ENCODE assay signal across 8 cellular contexts in genomic region chr1:6614953-6615785, GRCh38. TPM values are rescaled to one million over a fixed set of nuclear protein-coding genes. Genes with fewer than 3 reads are reported as not detected.
DNase-seq lines count a peak whose midpoint lies in the region; ATAC-seq, FAIRE-seq and TF ChIP-seq lines count a peak whose summit lies in the region.

No MANE protein-coding gene starts in this region.

- no peak overlapping the region for H3K27ac Mint-ChIP-seq in Caco-2 (ENCODE audit: unreplicated experiment)

- H3K27ac ChIP-seq in Peyer's patch (peak overlapping the region; percentile 87 to 93 (median 92)), endothelial cell of umbilical vein (ENCODE audit: insufficient read depth, low read depth, low read length) (no peak overlapping the region), osteoblast (ENCODE audit: low read depth, low read length) (no peak overlapping the region)

- H2AFZ ChIP-seq in endothelial cell of umbilical vein (ENCODE audit: low read depth, low read length) (peak overlapping the region; percentile 10), osteoblast (ENCODE audit: low read length) (no peak overlapping the region)

- no peaks in the 10 kb centered on the region for H3K27me3 Mint-ChIP-seq in Caco-2 (ENCODE audit: insufficient read depth, unreplicated experiment)

- H3K4me3 ChIP-seq in Caco-2 (ENCODE audit: low read depth, low read length) (peak overlapping the region; percentile 76), Peyer's patch (peak overlapping the region; percentile 83 to 100 (median 92)), endothelial cell of umbilical vein (replicated peaks in 1 of 3; ENCODE audit: insufficient read depth in 1 of 3, low read depth in 1 of 3, low read length in 3 of 3) (peak overlapping the region; percentile 57 to 97 (median 59)), osteoblast (ENCODE audit: insufficient read depth, low read length) (peak overlapping the region; percentile 96)

- dilution Hi-C loops in endothelial cell of umbilical vein (cut with MboI; ENCODE audit: extremely low pct_ligation_motif_present, low sequenced_read_pairs): no loop called here

- POLR2A ChIA-PET in Caco-2 (lab: Charles Lee) (interaction anchor here (0.6 kb wide), 1 partner anchor 14 kb away, joined by 3 read pairs; no protein-coding TSS in a partner anchor), endothelial cell of umbilical vein (lab: Charles Lee) (interaction anchor here (1.5 kb wide), 1 partner anchor 12 kb away, joined by 5 read pairs; the partner anchor contains the start of gene KLHL21)

- peak overlapping the region; percentile 41 for H3K9ac ChIP-seq in endothelial cell of umbilical vein (replicated peaks; ENCODE audit: extremely low read depth, insufficient read depth, low read length)

- H3K36me3 Mint-ChIP-seq in Caco-2 (ENCODE audit: insufficient read depth, unreplicated experiment): peaks cover 25% of the 10 kb centered on the region

- DNase-seq in Caco-2 (no peak), Peyer's patch (no peak), endothelial cell of umbilical vein (ENCODE audit: low read depth, low spot score) (no peak), osteoblast (ENCODE audit: insufficient read length, low spot score, missing footprints) (peak; percentile 85), NOMO-1 treated with DMSO at 0.1 percent for 48 hours (lab: John Stamatoyannopoulos, UW; ENCODE audit: unreplicated experiment) (no peak)
- DNase-seq in stimulated activated CD4-positive, alpha-beta T cell treated with anti-CD3 and anti-CD28 coated beads, Interleukin-1b, Interleukin-23, amount 100 ng/mL, for 48 hours: no peak

- intact Hi-C loops in Caco-2 (cut with micrococcal nuclease; ENCODE audit: unreplicated experiment) (no loop called here), endothelial cell of umbilical vein (cut with micrococcal nuclease) (no loop called here)

- H3K9me1 ChIP-seq in endothelial cell of umbilical vein (replicated peaks; ENCODE audit: control insufficient read depth, extremely low read depth, insufficient read depth, low read length): no peaks in the 10 kb centered on the region

- TF ChIP-seq CTCF in Caco-2 (IDR thresholded peaks at IDR 0.05; ENCODE audit: insufficient read depth in 1 of 2, low read depth in 1 of 2, low read length in 1 of 2, severe bottlenecking in 1 of 2, unreplicated experiment in 1 of 2) (no peak), Peyer's patch (IDR thresholded peaks at IDR 0.05) (no peak), endothelial cell of umbilical vein (IDR thresholded peaks at IDR 0.05; ENCODE audit: extremely low read depth in 1 of 2, insufficient read depth in 1 of 2, low read depth in 1 of 2, low read length in 2 of 2) (no peak), osteoblast (IDR thresholded peaks at IDR 0.05; ENCODE audit: extremely low read depth, low read depth, low read length) (no peak)

- H3K36me3 ChIP-seq in Caco-2 (ENCODE audit: control insufficient read depth, insufficient read depth, low read length) (peaks cover under 1% of the 10 kb centered on the region; the same call in 1 of the 2 replicates), Peyer's patch (peaks cover 0 to 18% (median 0%) of the 10 kb centered on the region in 3 donors), endothelial cell of umbilical vein (ENCODE audit: control insufficient read depth in 2 of 2, extremely low read depth in 1 of 2, insufficient read depth in 2 of 2, low read length in 2 of 2) (peaks cover 5 to 7% of the 10 kb centered on the region in 2 experiments), osteoblast (ENCODE audit: insufficient read depth, low read length) (peaks cover 28% of the 10 kb centered on the region)

- H3K79me2 ChIP-seq in endothelial cell of umbilical vein (ENCODE audit: control insufficient read depth, insufficient read depth, low read length): peaks cover 40% of the 10 kb centered on the region
- H3K79me2 ChIP-seq in osteoblast (ENCODE audit: insufficient read depth, low read length): peaks cover 71% of the 10 kb centered on the region

- H3K9me3 ChIP-seq in Caco-2: no peaks in the 10 kb centered on the region
- no peaks in the 10 kb centered on the region for H3K9me3 ChIP-seq in Peyer's patch
- H3K9me3 ChIP-seq in endothelial cell of umbilical vein (replicated peaks; ENCODE audit: control insufficient read depth, insufficient read depth, low read length): no peaks in the 10 kb centered on the region
- H3K9me3 ChIP-seq in osteoblast (ENCODE audit: low read depth, low read length): no peaks in the 10 kb centered on the region

- H3K4me1 Mint-ChIP-seq in Caco-2 (ENCODE audit: low read depth, unreplicated experiment): peaks cover 6% of the 10 kb centered on the region

- no peak for FAIRE-seq in endothelial cell of umbilical vein (lab: Jason Lieb, UNC)

- H3K4me1 ChIP-seq in Caco-2: peaks cover 6% of the 10 kb centered on the region; the same call in 1 of the 2 replicates
- H3K4me1 ChIP-seq in Peyer's patch: peaks cover 0 to 11% (median 2%) of the 10 kb centered on the region in 4 donors
- peaks cover 5% of the 10 kb centered on the region for H3K4me1 ChIP-seq in endothelial cell of umbilical vein (ENCODE audit: control insufficient read depth, extremely low read depth, insufficient read depth, low read length)
- peaks cover 5% of the 10 kb centered on the region for H3K4me1 ChIP-seq in osteoblast (ENCODE audit: insufficient read depth, low read length)

- BruUV-seq in Caco-2 (replicated peaks; lab: Mats Ljungman, UMichigan) (no TSS peak), endothelial cell of umbilical vein (replicated peaks; lab: Mats Ljungman, UMichigan) (no TSS peak)

- no peaks in the 10 kb centered on the region for H3K9me3 Mint-ChIP-seq in Caco-2 (ENCODE audit: unreplicated experiment)

- peaks cover 4% of the 10 kb centered on the region for H4K20me1 ChIP-seq in endothelial cell of umbilical vein (replicated peaks; ENCODE audit: control insufficient read depth, extremely low read depth, insufficient read depth, low read length)
- peaks cover 38% of the 10 kb centered on the region for H4K20me1 ChIP-seq in osteoblast (ENCODE audit: insufficient read depth, low read length)

- TF ChIP-seq POLR2A in Peyer's patch (IDR thresholded peaks at IDR 0.05) (no peak), endothelial cell of umbilical vein (IDR thresholded peaks at IDR 0.05; ENCODE audit: low read depth, low read length) (no peak)

- H3K27me3 ChIP-seq in Caco-2 (replicated peaks; ENCODE audit: control insufficient read depth, insufficient read depth, low read length) (no peaks in the 10 kb centered on the region), Peyer's patch (no peaks in the 10 kb centered on the region), endothelial cell of umbilical vein (ENCODE audit: control insufficient read depth in 2 of 2, insufficient read depth in 2 of 2, low read length in 2 of 2) (no peaks in the 10 kb centered on the region), osteoblast (ENCODE audit: insufficient read depth, low read length) (no peaks in the 10 kb centered on the region)

- ATAC-seq in GM18873 (IDR thresholded peaks at IDR 0.05; ENCODE audit: low FRiP score, unreplicated experiment) (no peak), GM21447 (IDR thresholded peaks at IDR 0.05; ENCODE audit: unreplicated experiment) (no peak)

- CTCF ChIA-PET in Caco-2 (lab: Charles Lee) (no interaction called here), endothelial cell of umbilical vein (lab: Charles Lee) (interaction anchor here (0.7 to 1.4 kb wide), 4 partner anchors 9 to 61 kb away, joined by 3 to 5 read pairs (median 4); partner anchors contain the start of genes NOL9, TAS1R1, THAP3 and ZBTB48)

- peak overlapping the region; percentile 62 for H3K4me3 Mint-ChIP-seq in Caco-2 (ENCODE audit: unreplicated experiment)

- H3K4me2 ChIP-seq in endothelial cell of umbilical vein (ENCODE audit: insufficient read depth, low read length): peak overlapping the region; percentile 82
- H3K4me2 ChIP-seq in osteoblast (ENCODE audit: insufficient read depth, low read length): peak overlapping the region; percentile 88

RNA-seq across cellular contexts. Expression of gene PHF13, which starts 1.6 kb away (rescaled TPM):
- total RNA-seq in Caco-2 (2022): 20.0 and 21.8 TPM in 2 replicates
- total RNA-seq in Peyer's patch: 1 to 10 TPM; 3.3 to 7.4 (median 6.0) TPM
- 17.8 and 18.6 TPM in 2 replicates for total RNA-seq in endothelial cell of umbilical vein
- 5.6 and 5.7 TPM in 2 replicates for polyA plus RNA-seq in endothelial cell of umbilical vein
- 6.3 and 6.5 TPM in 2 replicates for polyA plus RNA-seq in endothelial cell of umbilical vein (2011; cell fraction: cytosol; rRNA removed)
- 8.2 and 8.3 TPM in 2 replicates for polyA plus RNA-seq in endothelial cell of umbilical vein (2011; cell fraction: nucleus; rRNA removed)
- 9.0 and 9.8 TPM in 2 replicates for polyA plus RNA-seq in endothelial cell of umbilical vein (2012)
- 7.3 and 7.4 TPM in 2 replicates for polyA minus RNA-seq in endothelial cell of umbilical vein
- 3.0 TPM for polyA minus RNA-seq in endothelial cell of umbilical vein (2011; cell fraction: cytosol; rRNA and poly(A)+ RNA removed)
- polyA minus RNA-seq in endothelial cell of umbilical vein (2011; cell fraction: nucleus; rRNA and poly(A)+ RNA removed): 3.2 and 3.4 TPM in 2 replicates
- 13.4 and 16.8 TPM in 2 replicates for total RNA-seq in osteoblast

RNA-seq across cellular contexts. Expression of gene THAP3, which starts 9.5 kb away (rescaled TPM):
- total RNA-seq in Caco-2 (2022): 13.5 and 15.1 TPM in 2 replicates
- total RNA-seq in Peyer's patch: 10 to 100 TPM in 3 of 4 donors, 1 to 10 TPM in 1; 9.9 to 22.8 (median 18.8) TPM
- 15.2 and 16.7 TPM in 2 replicates for total RNA-seq in endothelial cell of umbilical vein
- polyA plus RNA-seq in endothelial cell of umbilical vein: 11.3 and 13.5 TPM in 2 replicates
- 10.2 and 10.5 TPM in 2 replicates for polyA plus RNA-seq in endothelial cell of umbilical vein (2011; cell fraction: cytosol; rRNA removed)
- polyA plus RNA-seq in endothelial cell of umbilical vein (2011; cell fraction: nucleus; rRNA removed): 13.3 and 14.2 TPM in 2 replicates
- 10.3 and 11.1 TPM in 2 replicates for polyA plus RNA-seq in endothelial cell of umbilical vein (2012)
- polyA minus RNA-seq in endothelial cell of umbilical vein: 5.0 and 9.0 TPM in 2 replicates
- 5.4 TPM for polyA minus RNA-seq in endothelial cell of umbilical vein (2011; cell fraction: cytosol; rRNA and poly(A)+ RNA removed)
- 8.1 and 12.3 TPM in 2 replicates for polyA minus RNA-seq in endothelial cell of umbilical vein (2011; cell fraction: nucleus; rRNA and poly(A)+ RNA removed)
- 19.2 and 19.5 TPM in 2 replicates for total RNA-seq in osteoblast

RNA-seq across cellular contexts. Expression of gene KLHL21, which starts 12.5 kb away (rescaled TPM):
- 21.6 and 22.4 TPM in 2 replicates for total RNA-seq in Caco-2 (2022)
- total RNA-seq in Peyer's patch: 10 to 100 TPM; 14.4 to 25.1 (median 18.2) TPM
- 19.2 and 22.4 TPM in 2 replicates for total RNA-seq in endothelial cell of umbilical vein
- 18.0 and 24.9 TPM in 2 replicates for polyA plus RNA-seq in endothelial cell of umbilical vein
- polyA plus RNA-seq in endothelial cell of umbilical vein (2011; cell fraction: cytosol; rRNA removed): 10.5 and 14.1 TPM in 2 replicates
- polyA plus RNA-seq in endothelial cell of umbilical vein (2011; cell fraction: nucleus; rRNA removed): 20.4 and 30.5 TPM in 2 replicates
- polyA plus RNA-seq in endothelial cell of umbilical vein (2012): 17.8 and 20.9 TPM in 2 replicates
- polyA minus RNA-seq in endothelial cell of umbilical vein: 21.1 and 21.8 TPM in 2 replicates
- 20.5 TPM for polyA minus RNA-seq in endothelial cell of umbilical vein (2011; cell fraction: cytosol; rRNA and poly(A)+ RNA removed)
- 15.2 and 22.3 TPM in 2 replicates for polyA minus RNA-seq in endothelial cell of umbilical vein (2011; cell fraction: nucleus; rRNA and poly(A)+ RNA removed)
- total RNA-seq in osteoblast: 76.3 and 86.1 TPM in 2 replicates

RNA-seq across cellular contexts. Expression of gene ZBTB48, which starts 35.4 kb away (rescaled TPM):
- total RNA-seq in Caco-2 (2022): 22.5 and 24.8 TPM in 2 replicates
- total RNA-seq in Peyer's patch: 10 to 100 TPM; 27.0 to 80.9 (median 38.2) TPM
- 25.1 and 29.2 TPM in 2 replicates for total RNA-seq in endothelial cell of umbilical vein
- polyA plus RNA-seq in endothelial cell of umbilical vein: 20.9 and 29.0 TPM in 2 replicates
- polyA plus RNA-seq in endothelial cell of umbilical vein (2011; cell fraction: cytosol; rRNA removed): 10.9 and 13.8 TPM in 2 replicates
- polyA plus RNA-seq in endothelial cell of umbilical vein (2011; cell fraction: nucleus; rRNA removed): 46.0 and 49.3 TPM in 2 replicates
- polyA plus RNA-seq in endothelial cell of umbilical vein (2012): 9.0 and 15.7 TPM in 2 replicates
- polyA minus RNA-seq in endothelial cell of umbilical vein: 9.9 and 14.2 TPM in 2 replicates
- 21.4 TPM for polyA minus RNA-seq in endothelial cell of umbilical vein (2011; cell fraction: cytosol; rRNA and poly(A)+ RNA removed)
- polyA minus RNA-seq in endothelial cell of umbilical vein (2011; cell fraction: nucleus; rRNA and poly(A)+ RNA removed): 11.1 and 20.3 TPM in 2 replicates
- total RNA-seq in osteoblast: 11.5 and 14.5 TPM in 2 replicates

Comparison
In these comparisons a context has a peak if more than half of its experiments do, and no peak if none do; other contexts are left out.
1. H3K27ac ChIP-seq: peak in Peyer's patch (4 of 4); none in endothelial cell of umbilical vein (single experiment) and osteoblast (single experiment).
2. Peak in every context shown above with its lines, with median percentiles within 50 percentile points of each other: H3K4me3 ChIP-seq.